In genomic region chr6:125957391-125957693, GRCh38 we compare ENCODE assay signal across 2 cellular contexts.
A peak's percentile ranks its signal among the peaks of the same experiment; 100 is the strongest.
TF ChIP-seq lines count a peak whose summit lies in the region.

No MANE protein-coding gene starts in this region.

TF ChIP-seq in K562, 482 proteins besides CTCF, POLR2A, EP300 and RAD21:
- TF ChIP-seq SPI1 (IDR thresholded peaks at IDR 0.05; ENCODE audit: borderline replicate concordance, low read depth, low read length) (no peak), NFATC3 (IDR thresholded peaks at IDR 0.05) (no peak), SMARCC2 (IDR thresholded peaks at IDR 0.05; ENCODE audit: low read depth) (no peak), COPS2 (conservative IDR thresholded peaks at IDR 0.05) (no peak), ZNF586 (CRISPR knock-in tag; conservative IDR thresholded peaks at IDR 0.05) (no peak), YY1 (IDR thresholded peaks at IDR 0.05; ENCODE audit: borderline replicate concordance in 1 of 3, control insufficient read depth in 1 of 3, extremely low read depth in 1 of 3, insufficient read depth in 3 of 3, insufficient read length in 1 of 3, insufficient replicate concordance in 2 of 3, low read depth in 1 of 3, low read length in 2 of 3) (no peak), TAF7 (tag; IDR thresholded peaks at IDR 0.05) (no peak), NKRF (IDR thresholded peaks at IDR 0.05; ENCODE audit: borderline replicate concordance) (0 out of 2 replicates have a peak, but pooled peaks have one; percentile 10), ZNF384 (IDR thresholded peaks at IDR 0.05; ENCODE audit: low read depth, low read length) (no peak), ZBED1 (IDR thresholded peaks at IDR 0.05) (no peak), PKNOX1 (IDR thresholded peaks at IDR 0.05) (peak; percentile 85), KDM5B (IDR thresholded peaks at IDR 0.05; ENCODE audit: insufficient replicate concordance, low read depth, low read length) (no peak), SNAPC5 (CRISPR knock-in tag; IDR thresholded peaks at IDR 0.05) (no peak), GTF2F1 (IDR thresholded peaks at IDR 0.05; ENCODE audit: low read depth, low read length) (no peak)
- TF ChIP-seq, protein P1, sequence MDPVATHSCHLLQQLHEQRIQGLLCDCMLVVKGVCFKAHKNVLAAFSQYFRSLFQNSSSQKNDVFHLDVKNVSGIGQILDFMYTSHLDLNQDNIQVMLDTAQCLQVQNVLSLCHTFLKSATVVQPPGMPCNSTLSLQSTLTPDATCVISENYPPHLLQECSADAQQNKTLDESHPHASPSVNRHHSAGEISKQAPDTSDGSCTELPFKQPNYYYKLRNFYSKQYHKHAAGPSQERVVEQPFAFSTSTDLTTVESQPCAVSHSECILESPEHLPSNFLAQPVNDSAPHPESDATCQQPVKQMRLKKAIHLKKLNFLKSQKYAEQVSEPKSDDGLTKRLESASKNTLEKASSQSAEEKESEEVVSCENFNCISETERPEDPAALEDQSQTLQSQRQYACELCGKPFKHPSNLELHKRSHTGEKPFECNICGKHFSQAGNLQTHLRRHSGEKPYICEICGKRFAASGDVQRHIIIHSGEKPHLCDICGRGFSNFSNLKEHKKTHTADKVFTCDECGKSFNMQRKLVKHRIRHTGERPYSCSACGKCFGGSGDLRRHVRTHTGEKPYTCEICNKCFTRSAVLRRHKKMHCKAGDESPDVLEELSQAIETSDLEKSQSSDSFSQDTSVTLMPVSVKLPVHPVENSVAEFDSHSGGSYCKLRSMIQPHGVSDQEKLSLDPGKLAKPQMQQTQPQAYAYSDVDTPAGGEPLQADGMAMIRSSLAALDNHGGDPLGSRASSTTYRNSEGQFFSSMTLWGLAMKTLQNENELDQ (CRISPR knock-in tag; IDR thresholded peaks at IDR 0.05; ENCODE audit: borderline replicate concordance), result no peak
- TF ChIP-seq, protein P2, sequence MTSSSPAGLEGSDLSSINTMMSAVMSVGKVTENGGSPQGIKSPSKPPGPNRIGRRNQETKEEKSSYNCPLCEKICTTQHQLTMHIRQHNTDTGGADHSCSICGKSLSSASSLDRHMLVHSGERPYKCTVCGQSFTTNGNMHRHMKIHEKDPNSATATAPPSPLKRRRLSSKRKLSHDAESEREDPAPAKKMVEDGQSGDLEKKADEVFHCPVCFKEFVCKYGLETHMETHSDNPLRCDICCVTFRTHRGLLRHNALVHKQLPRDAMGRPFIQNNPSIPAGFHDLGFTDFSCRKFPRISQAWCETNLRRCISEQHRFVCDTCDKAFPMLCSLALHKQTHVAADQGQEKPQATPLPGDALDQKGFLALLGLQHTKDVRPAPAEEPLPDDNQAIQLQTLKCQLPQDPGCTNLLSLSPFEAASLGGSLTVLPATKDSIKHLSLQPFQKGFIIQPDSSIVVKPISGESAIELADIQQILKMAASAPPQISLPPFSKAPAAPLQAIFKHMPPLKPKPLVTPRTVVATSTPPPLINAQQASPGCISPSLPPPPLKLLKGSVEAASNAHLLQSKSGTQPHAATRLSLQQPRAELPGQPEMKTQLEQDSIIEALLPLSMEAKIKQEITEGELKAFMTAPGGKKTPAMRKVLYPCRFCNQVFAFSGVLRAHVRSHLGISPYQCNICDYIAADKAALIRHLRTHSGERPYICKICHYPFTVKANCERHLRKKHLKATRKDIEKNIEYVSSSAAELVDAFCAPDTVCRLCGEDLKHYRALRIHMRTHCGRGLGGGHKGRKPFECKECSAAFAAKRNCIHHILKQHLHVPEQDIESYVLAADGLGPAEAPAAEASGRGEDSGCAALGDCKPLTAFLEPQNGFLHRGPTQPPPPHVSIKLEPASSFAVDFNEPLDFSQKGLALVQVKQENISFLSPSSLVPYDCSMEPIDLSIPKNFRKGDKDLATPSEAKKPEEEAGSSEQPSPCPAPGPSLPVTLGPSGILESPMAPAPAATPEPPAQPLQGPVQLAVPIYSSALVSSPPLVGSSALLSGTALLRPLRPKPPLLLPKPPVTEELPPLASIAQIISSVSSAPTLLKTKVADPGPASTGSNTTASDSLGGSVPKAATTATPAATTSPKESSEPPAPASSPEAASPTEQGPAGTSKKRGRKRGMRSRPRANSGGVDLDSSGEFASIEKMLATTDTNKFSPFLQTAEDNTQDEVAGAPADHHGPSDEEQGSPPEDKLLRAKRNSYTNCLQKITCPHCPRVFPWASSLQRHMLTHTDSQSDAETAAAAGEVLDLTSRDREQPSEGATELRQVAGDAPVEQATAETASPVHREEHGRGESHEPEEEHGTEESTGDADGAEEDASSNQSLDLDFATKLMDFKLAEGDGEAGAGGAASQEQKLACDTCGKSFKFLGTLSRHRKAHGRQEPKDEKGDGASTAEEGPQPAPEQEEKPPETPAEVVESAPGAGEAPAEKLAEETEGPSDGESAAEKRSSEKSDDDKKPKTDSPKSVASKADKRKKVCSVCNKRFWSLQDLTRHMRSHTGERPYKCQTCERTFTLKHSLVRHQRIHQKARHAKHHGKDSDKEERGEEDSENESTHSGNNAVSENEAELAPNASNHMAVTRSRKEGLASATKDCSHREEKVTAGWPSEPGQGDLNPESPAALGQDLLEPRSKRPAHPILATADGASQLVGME (CRISPR knock-in tag; IDR thresholded peaks at IDR 0.05), result no peak

TF ChIP-seq in HepG2, 621 proteins besides CTCF, POLR2A, EP300 and RAD21:
- no peak for TF ChIP-seq NCOA2 (CRISPR knock-in tag; IDR thresholded peaks at IDR 0.05)
- no peak for TF ChIP-seq PHF21A (CRISPR knock-in tag; IDR thresholded peaks at IDR 0.05)
- 0 out of 2 replicates have a peak, but pooled peaks have one; percentile 0 for TF ChIP-seq KLF6 (CRISPR knock-in tag; IDR thresholded peaks at IDR 0.05)
- 0 out of 2 replicates have a peak, but pooled peaks have one; percentile 10 for TF ChIP-seq NFE2L1 (CRISPR knock-in tag; IDR thresholded peaks at IDR 0.05; ENCODE audit: borderline replicate concordance)
- TF ChIP-seq ZNF20 (CRISPR knock-in tag; IDR thresholded peaks at IDR 0.05), result no peak
- no peak for TF ChIP-seq MXI1 (IDR thresholded peaks at IDR 0.05; ENCODE audit: borderline replicate concordance, low read depth, low read length)
- 0 out of 4 replicates have a peak, but pooled peaks of 1 of the 2 experiments have one; percentile 10 for TF ChIP-seq NR2F1 (CRISPR knock-in tag; IDR thresholded peaks at IDR 0.05)
- no peak for TF ChIP-seq ZNF557 (CRISPR knock-in tag; IDR thresholded peaks at IDR 0.05)
- TF ChIP-seq, protein P3, sequence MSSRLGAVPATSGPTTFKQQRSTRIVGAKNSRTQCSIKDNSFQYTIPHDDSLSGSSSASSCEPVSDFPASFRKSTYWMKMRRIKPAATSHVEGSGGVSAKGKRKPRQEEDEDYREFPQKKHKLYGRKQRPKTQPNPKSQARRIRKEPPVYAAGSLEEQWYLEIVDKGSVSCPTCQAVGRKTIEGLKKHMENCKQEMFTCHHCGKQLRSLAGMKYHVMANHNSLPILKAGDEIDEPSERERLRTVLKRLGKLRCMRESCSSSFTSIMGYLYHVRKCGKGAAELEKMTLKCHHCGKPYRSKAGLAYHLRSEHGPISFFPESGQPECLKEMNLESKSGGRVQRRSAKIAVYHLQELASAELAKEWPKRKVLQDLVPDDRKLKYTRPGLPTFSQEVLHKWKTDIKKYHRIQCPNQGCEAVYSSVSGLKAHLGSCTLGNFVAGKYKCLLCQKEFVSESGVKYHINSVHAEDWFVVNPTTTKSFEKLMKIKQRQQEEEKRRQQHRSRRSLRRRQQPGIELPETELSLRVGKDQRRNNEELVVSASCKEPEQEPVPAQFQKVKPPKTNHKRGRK (CRISPR knock-in tag; IDR thresholded peaks at IDR 0.05), result no peak
- no peak for TF ChIP-seq HCFC1 (IDR thresholded peaks at IDR 0.05; ENCODE audit: low read depth, low read length)
- TF ChIP-seq ZFP37 (CRISPR knock-in tag; IDR thresholded peaks at IDR 0.05; ENCODE audit: borderline replicate concordance), result 0 out of 2 replicates have a peak, but pooled peaks have one; percentile 18
- TF ChIP-seq, protein P4, sequence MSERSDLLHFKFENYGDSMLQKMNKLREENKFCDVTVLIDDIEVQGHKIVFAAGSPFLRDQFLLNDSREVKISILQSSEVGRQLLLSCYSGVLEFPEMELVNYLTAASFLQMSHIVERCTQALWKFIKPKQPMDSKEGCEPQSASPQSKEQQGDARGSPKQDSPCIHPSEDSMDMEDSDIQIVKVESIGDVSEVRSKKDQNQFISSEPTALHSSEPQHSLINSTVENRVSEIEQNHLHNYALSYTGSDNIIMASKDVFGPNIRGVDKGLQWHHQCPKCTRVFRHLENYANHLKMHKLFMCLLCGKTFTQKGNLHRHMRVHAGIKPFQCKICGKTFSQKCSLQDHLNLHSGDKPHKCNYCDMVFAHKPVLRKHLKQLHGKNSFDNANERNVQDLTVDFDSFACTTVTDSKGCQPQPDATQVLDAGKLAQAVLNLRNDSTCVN (CRISPR knock-in tag; IDR thresholded peaks at IDR 0.05; ENCODE audit: borderline replicate concordance), result 0 out of 2 replicates have a peak, but pooled peaks have one; percentile 11
- no peak for TF ChIP-seq TAF1 (CRISPR knock-in tag; IDR thresholded peaks at IDR 0.05)
- TF ChIP-seq CSRNP1 (CRISPR knock-in tag; IDR thresholded peaks at IDR 0.05), result 0 out of 2 replicates have a peak, but pooled peaks have one; percentile 6
- TF ChIP-seq ZBTB34 (CRISPR knock-in tag; IDR thresholded peaks at IDR 0.05), result 0 out of 2 replicates have a peak, but pooled peaks have one; percentile 15
- TF ChIP-seq SRF (IDR thresholded peaks at IDR 0.05; ENCODE audit: low read depth, low read length), result no peak
- TF ChIP-seq SAP130 (CRISPR knock-in tag; IDR thresholded peaks at IDR 0.05; ENCODE audit: low read depth), result peak; percentile 46; the same call in 1 of the 2 replicates
- peak; percentile 10; the same call in 1 of the 2 replicates for TF ChIP-seq HMG20A (CRISPR knock-in tag; IDR thresholded peaks at IDR 0.05; ENCODE audit: borderline replicate concordance)
- TF ChIP-seq, protein P5, sequence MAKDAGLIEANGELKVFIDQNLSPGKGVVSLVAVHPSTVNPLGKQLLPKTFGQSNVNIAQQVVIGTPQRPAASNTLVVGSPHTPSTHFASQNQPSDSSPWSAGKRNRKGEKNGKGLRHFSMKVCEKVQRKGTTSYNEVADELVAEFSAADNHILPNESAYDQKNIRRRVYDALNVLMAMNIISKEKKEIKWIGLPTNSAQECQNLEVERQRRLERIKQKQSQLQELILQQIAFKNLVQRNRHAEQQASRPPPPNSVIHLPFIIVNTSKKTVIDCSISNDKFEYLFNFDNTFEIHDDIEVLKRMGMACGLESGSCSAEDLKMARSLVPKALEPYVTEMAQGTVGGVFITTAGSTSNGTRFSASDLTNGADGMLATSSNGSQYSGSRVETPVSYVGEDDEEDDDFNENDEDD (CRISPR knock-in tag; IDR thresholded peaks at IDR 0.05; ENCODE audit: borderline replicate concordance), result 0 out of 2 replicates have a peak, but pooled peaks have one; percentile 34
- no peak for TF ChIP-seq AGO2 (optimal IDR thresholded peaks at IDR 0.05; ENCODE audit: low read depth, low read length)
- no peak for TF ChIP-seq PHF20 (CRISPR knock-in tag; IDR thresholded peaks at IDR 0.05)
- no peak for TF ChIP-seq ZNF136 (CRISPR knock-in tag; IDR thresholded peaks at IDR 0.05; ENCODE audit: low read depth)
- TF ChIP-seq ZNF564 (CRISPR knock-in tag; IDR thresholded peaks at IDR 0.05), result no peak
- no peak for TF ChIP-seq NCOA5 (CRISPR knock-in tag; IDR thresholded peaks at IDR 0.05)
TF ChIP-seq in HepG2: peak in this region for 10.
